1 cellular context compared by ENCODE assay signal in genomic region chr11:69416746-69417145, GRCh38.
TF ChIP-seq lines count a peak whose summit lies in the region.

No MANE protein-coding gene starts in this region.

TF ChIP-seq in H1, 55 proteins besides CTCF, POLR2A, EP300 and RAD21:
- no peak for TF ChIP-seq TAF7 (optimal IDR thresholded peaks at IDR 0.05; ENCODE audit: borderline replicate concordance, low read depth, low read length)
- TF ChIP-seq BRCA1 (IDR thresholded peaks at IDR 0.05; ENCODE audit: low read depth, low read length) = no peak
- TF ChIP-seq TAF1 (IDR thresholded peaks at IDR 0.05; ENCODE audit: low read depth, low read length) = no peak
- TF ChIP-seq BACH1 (IDR thresholded peaks at IDR 0.05; ENCODE audit: low read length) = no peak
- TF ChIP-seq SP2 (IDR thresholded peaks at IDR 0.05; ENCODE audit: low read length) = no peak
- TF ChIP-seq TBP (IDR thresholded peaks at IDR 0.05; ENCODE audit: low read depth, low read length) = no peak
- no peak for TF ChIP-seq TCF12 (IDR thresholded peaks at IDR 0.05; ENCODE audit: low read depth, low read length)
- TF ChIP-seq JUND (IDR thresholded peaks at IDR 0.05; ENCODE audit: low read length) = no peak
- TF ChIP-seq TEAD4 (IDR thresholded peaks at IDR 0.05; ENCODE audit: low read depth, low read length) = no peak
- TF ChIP-seq SIN3A (conservative IDR thresholded peaks at IDR 0.05 in 1 of 2, IDR thresholded peaks at IDR 0.05 in 1 of 2; ENCODE audit: low read depth in 1 of 2, low read length in 2 of 2) = no peak
- no peak for TF ChIP-seq RFX5 (IDR thresholded peaks at IDR 0.05; ENCODE audit: borderline replicate concordance, low read depth, low read length)
- TF ChIP-seq SAP30 (IDR thresholded peaks at IDR 0.05; ENCODE audit: insufficient read depth, insufficient replicate concordance, low read length) = no peak
- TF ChIP-seq POU5F1 (IDR thresholded peaks at IDR 0.05; ENCODE audit: low read depth, low read length) = no peak
- TF ChIP-seq SP4 (IDR thresholded peaks at IDR 0.05; ENCODE audit: low read length) = no peak
- no peak for TF ChIP-seq GABPA (IDR thresholded peaks at IDR 0.05; ENCODE audit: borderline replicate concordance, insufficient read depth, low read length)
